In the genomic region with DNA sequence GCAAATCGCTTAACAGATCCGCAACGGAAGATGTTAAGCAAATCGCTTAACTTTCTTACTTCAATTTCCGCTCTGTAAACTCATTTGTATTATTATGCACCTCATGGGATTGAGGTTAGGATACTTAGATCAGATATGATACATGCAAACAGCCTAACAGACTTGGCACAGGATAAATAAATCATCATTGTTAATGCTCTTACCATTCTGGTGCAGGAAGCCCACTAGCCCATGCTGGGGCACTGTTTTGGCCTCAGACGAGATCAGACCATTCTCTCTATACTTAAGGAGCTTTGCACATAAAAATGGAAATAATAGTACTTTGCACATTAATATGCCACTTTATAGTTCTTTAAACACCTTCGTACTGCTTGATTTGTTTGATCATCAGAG, we compare ENCODE assay signal across 1 cellular context.
TF ChIP-seq lines count a peak whose summit lies in the region.

No MANE protein-coding gene starts in this region.

TF ChIP-seq in GM23338, 12 proteins besides CTCF, POLR2A, EP300 and RAD21 (continued from another document):
- TF ChIP-seq POLR2AphosphoS5 (IDR thresholded peaks at IDR 0.05; ENCODE audit: low read depth) (no peak), STAT1 (IDR thresholded peaks at IDR 0.05; ENCODE audit: unreplicated experiment) (no peak)
